In the genomic region with DNA sequence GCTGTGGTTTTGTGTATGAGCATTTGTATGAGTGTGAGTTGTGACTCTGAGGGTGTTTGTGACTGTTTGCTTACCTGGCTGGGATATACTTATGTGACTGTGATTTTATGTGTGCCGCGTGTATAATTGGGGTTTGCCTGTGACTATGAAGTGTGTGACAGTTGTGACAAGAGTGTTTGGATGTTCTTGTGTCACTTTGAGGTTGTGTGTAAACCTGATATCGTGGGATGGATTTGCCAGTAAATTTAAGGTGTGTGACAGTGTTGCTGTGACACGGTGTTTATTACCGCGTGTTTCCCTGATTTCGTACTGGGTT, we compare ENCODE assay signal across 8 cellular contexts. TPM values are rescaled to one million over a fixed set of nuclear protein-coding genes. Genes with fewer than 3 reads are reported as not detected.
A peak's percentile ranks its signal among the peaks of the same experiment; 100 is the strongest.
DNase-seq lines count a peak whose midpoint lies in the region; ATAC-seq and TF ChIP-seq lines count a peak whose summit lies in the region.

No MANE protein-coding gene starts in this region.

- peak overlapping the region; percentile 93 for H3K4me2 ChIP-seq in BLaER1

- TF ChIP-seq CTCF in colonic mucosa (IDR thresholded peaks at IDR 0.05) = no peak

- no peak for ATAC-seq in natural killer cell treated with Interleukin-12 subunit alpha and Interleukin-12 subunit beta and Interleukin-15 and Interleukin-18, amount 100 ng/mL, for 72 hours
- ATAC-seq in HG03097 (IDR thresholded peaks at IDR 0.05; ENCODE audit: low FRiP score, unreplicated experiment) = no peak

- H3K27me3 ChIP-seq in BLaER1 = no peaks in the 10 kb centered on the region
- H3K27me3 ChIP-seq in colonic mucosa = no peaks in the 10 kb centered on the region

- DNase-seq in Jurkat, Clone E6-1 (ENCODE audit: low read depth, low spot score) = peak; percentile 12
- DNase-seq in colonic mucosa = no peak
- no peak for DNase-seq in natural killer cell treated with Interleukin-12 subunit alpha and Interleukin-12 subunit beta and Interleukin-15 and Interleukin-18, amount 100 ng/mL, for 72 hours (ENCODE audit: low spot score)
- no peak for DNase-seq in NCI-H2029 (lab: John Stamatoyannopoulos, UW)
- no peak for DNase-seq in NCI-H345 (lab: John Stamatoyannopoulos, UW)
- no peak for DNase-seq in HK-2 (ENCODE audit: unreplicated experiment)

- H3K4me3 Mint-ChIP-seq in natural killer cell treated with Interleukin-12 subunit alpha and Interleukin-12 subunit beta and Interleukin-15 and Interleukin-18, amount 100 ng/mL, for 72 hours = peak overlapping the region; percentile 99

- peak overlapping the region; percentile 86 for H3K27ac ChIP-seq in BLaER1
- H3K27ac ChIP-seq in colonic mucosa = peak overlapping the region; percentile 69

- H3K4me1 ChIP-seq in BLaER1 (peaks cover 19% of the 10 kb centered on the region), colonic mucosa (no peaks in the 10 kb centered on the region)

- intact Hi-C loops in colonic mucosa (cut with DNase I) = no loop called here

- H3K36me3 Mint-ChIP-seq in natural killer cell treated with Interleukin-12 subunit alpha and Interleukin-12 subunit beta and Interleukin-15 and Interleukin-18, amount 100 ng/mL, for 72 hours = peaks cover 41% of the 10 kb centered on the region

- H3K36me3 ChIP-seq in BLaER1 (peaks cover 30% of the 10 kb centered on the region), colonic mucosa (no peaks in the 10 kb centered on the region)

- H3K4me3 ChIP-seq in BLaER1 (peak overlapping the region; percentile 85), colonic mucosa (peak overlapping the region; percentile 80)
- peak overlapping the region; percentile 83 for H3K4me3 ChIP-seq in Jurkat, Clone E6-1 (ENCODE audit: low read length)

- H3K27me3 Mint-ChIP-seq in natural killer cell treated with Interleukin-12 subunit alpha and Interleukin-12 subunit beta and Interleukin-15 and Interleukin-18, amount 100 ng/mL, for 72 hours = no peaks in the 10 kb centered on the region

- H3K4me1 Mint-ChIP-seq in natural killer cell treated with Interleukin-12 subunit alpha and Interleukin-12 subunit beta and Interleukin-15 and Interleukin-18, amount 100 ng/mL, for 72 hours (ENCODE audit: low read depth in 2 of 2) = peaks cover 19 to 23% of the 10 kb centered on the region in 2 donors

- no peaks in the 10 kb centered on the region; the same call in 1 of the 2 replicates for H4K20me1 ChIP-seq in BLaER1

- peak overlapping the region; percentile 88 for H3K9ac ChIP-seq in BLaER1
- peak overlapping the region; percentile 84 to 95 for H3K9ac ChIP-seq in colonic mucosa (ENCODE audit: low read depth in 2 of 2, low read length in 2 of 2)

- H3K9me3 Mint-ChIP-seq in natural killer cell treated with Interleukin-12 subunit alpha and Interleukin-12 subunit beta and Interleukin-15 and Interleukin-18, amount 100 ng/mL, for 72 hours = peaks cover 7% of the 10 kb centered on the region

- H3K9me3 ChIP-seq in BLaER1 (peaks cover 39% of the 10 kb centered on the region), colonic mucosa (no peaks in the 10 kb centered on the region)

- peak overlapping the region; percentile 76 to 91 for H3K27ac Mint-ChIP-seq in natural killer cell treated with Interleukin-12 subunit alpha and Interleukin-12 subunit beta and Interleukin-15 and Interleukin-18, amount 100 ng/mL, for 72 hours

RNA-seq across cellular contexts. Expression of a gene that starts 0.4 kb away (rescaled TPM):
- polyA plus RNA-seq in Jurkat, Clone E6-1 (2012; ENCODE audit: insufficient read depth, insufficient read length) = 8.7 TPM
- total RNA-seq in colonic mucosa = 1 to 10 TPM; 6.3 to 6.7 TPM
- total RNA-seq in natural killer cell treated with Interleukin-12 subunit alpha and Interleukin-12 subunit beta and Interleukin-15 and Interleukin-18, amount 100 ng/mL, for 72 hours = 10 to 100 TPM; 10.6 to 14.5 TPM
